Comparison of ENCODE assay signal across 8 cellular contexts in the genomic region with DNA sequence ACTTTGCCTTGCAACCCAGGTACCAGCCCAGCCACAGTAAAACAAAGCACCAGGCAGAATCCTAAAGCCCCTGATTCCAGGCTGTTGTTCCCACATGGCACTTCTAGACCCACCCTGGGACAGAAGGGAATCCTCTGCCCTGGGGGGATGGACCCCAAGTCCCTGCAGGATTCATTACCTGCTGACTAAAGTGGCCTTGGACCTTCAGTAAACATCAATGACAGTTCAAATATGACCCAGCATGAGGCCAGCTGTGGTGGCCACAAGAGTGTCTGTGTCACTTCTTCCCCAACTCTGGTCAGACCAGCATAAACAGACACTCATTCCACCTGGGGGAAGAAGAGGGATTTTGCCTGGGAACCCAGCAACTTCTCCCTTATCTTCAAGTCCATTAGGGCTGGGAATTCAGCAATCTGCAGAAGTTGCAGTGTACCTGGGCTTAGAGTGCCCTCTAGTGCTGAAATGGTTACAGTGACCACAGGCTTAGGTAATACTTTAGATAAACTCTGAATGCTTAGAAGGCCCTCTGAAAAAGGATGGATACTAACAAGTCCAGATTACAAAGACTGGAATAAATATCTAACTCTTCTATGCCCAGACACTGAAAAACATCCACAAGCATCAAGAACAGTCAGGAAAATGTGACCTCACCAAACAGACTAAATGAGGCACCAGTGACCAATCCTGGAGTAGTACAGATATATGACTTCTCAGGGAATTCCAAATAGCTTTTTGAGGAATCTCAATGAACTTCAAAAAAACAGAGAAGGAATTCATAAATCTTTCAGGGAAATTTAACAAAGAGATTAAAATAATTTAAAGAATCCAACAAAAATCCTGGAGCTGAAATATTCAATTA.
DNase-seq lines count a peak whose midpoint lies in the region; ATAC-seq, FAIRE-seq and TF ChIP-seq lines count a peak whose summit lies in the region.

No MANE protein-coding gene starts in this region.

- no peaks in the 10 kb centered on the region for H3K79me2 ChIP-seq in SU-DHL-6 (ENCODE audit: insufficient read depth, low read length)

- peak; percentile 16 for DNase-seq in AG09309 (ENCODE audit: low read depth)
- peak; percentile 11 for DNase-seq in GM12891 (ENCODE audit: insufficient read length, low spot score)
- peak; percentile 45 for DNase-seq in NCI-H1092 (lab: John Stamatoyannopoulos, UW)
- peak; percentile 88 for DNase-seq in endodermal cell
- DNase-seq in myocyte (ENCODE audit: low read depth), result peak; percentile 51
- no peak for DNase-seq in activated effector memory CD4-positive, alpha-beta T cell treated with anti-CD3 and anti-CD28 coated beads, Interleukin-2, amount 50 U/mL, for 16 hours

- peak; percentile 82 for TF ChIP-seq CTCF in AG09309 (IDR thresholded peaks at IDR 0.05; ENCODE audit: control insufficient read depth, insufficient read depth, low read depth, low read length, missing control alignments)
- TF ChIP-seq CTCF in SU-DHL-6 (IDR thresholded peaks at IDR 0.05; ENCODE audit: insufficient read depth, low read length, poor library complexity, severe bottlenecking), result peak; percentile 82
- TF ChIP-seq CTCF in endodermal cell (conservative IDR thresholded peaks at IDR 0.05), result peak; percentile 91

- no peaks in the 10 kb centered on the region for H4K20me1 ChIP-seq in SU-DHL-6 (ENCODE audit: low read depth, low read length)

- H3K36me3 Mint-ChIP-seq in endodermal cell (ENCODE audit: low read depth), result peaks cover 33% of the 10 kb centered on the region

- no peaks in the 10 kb centered on the region for H3K36me3 ChIP-seq in SU-DHL-6 (ENCODE audit: low read length)
- H3K36me3 ChIP-seq in endodermal cell (ENCODE audit: control insufficient read depth, insufficient read depth, low read length), result peaks cover 16% of the 10 kb centered on the region

- H3F3A ChIP-seq in SU-DHL-6 (ENCODE audit: insufficient read depth), result no peaks in the 10 kb centered on the region

- H3K9me2 ChIP-seq in SU-DHL-6 (replicated peaks; ENCODE audit: insufficient read depth, low read length), result no peaks in the 10 kb centered on the region

- peaks cover 6% of the 10 kb centered on the region for H3K4me1 Mint-ChIP-seq in endodermal cell

- no peak for TF ChIP-seq POLR2A in GM12891 (IDR thresholded peaks at IDR 0.05; ENCODE audit: low read depth, low read length)

- FAIRE-seq in GM12891 (lab: Jason Lieb, UNC), result peak; percentile 91

- no peak overlapping the region for H3K4me3 Mint-ChIP-seq in endodermal cell

- peaks cover 17% of the 10 kb centered on the region for H3K9me3 Mint-ChIP-seq in endodermal cell

- no peaks in the 10 kb centered on the region for H3K9me3 ChIP-seq in SU-DHL-6 (ENCODE audit: insufficient read depth, low read length)
- H3K9me3 ChIP-seq in endodermal cell (ENCODE audit: control insufficient read depth, low read length), result peaks cover 17% of the 10 kb centered on the region

- H3K4me1 ChIP-seq in endodermal cell (ENCODE audit: control insufficient read depth, insufficient read depth, low read length), result no peaks in the 10 kb centered on the region

- H3K4me3 ChIP-seq in AG09309 (ENCODE audit: control insufficient read depth, low read depth, low read length), result no peak overlapping the region
- H3K4me3 ChIP-seq in SU-DHL-6 (ENCODE audit: insufficient read depth, low read length, poor library complexity, severe bottlenecking), result no peak overlapping the region
- no peak overlapping the region for H3K4me3 ChIP-seq in endodermal cell (ENCODE audit: low read length)

- H3K4me2 ChIP-seq in SU-DHL-6 (ENCODE audit: low read depth, low read length, poor library complexity, severe bottlenecking), result no peak overlapping the region

- H3K9ac ChIP-seq in SU-DHL-6 (ENCODE audit: low read length) (no peak overlapping the region), endodermal cell (ENCODE audit: extremely low read depth, low read length, poor library complexity, severe bottlenecking) (no peak overlapping the region)

- peak overlapping the region; percentile 61 for H3K27ac Mint-ChIP-seq in endodermal cell

- no peaks in the 10 kb centered on the region for H3K27me3 Mint-ChIP-seq in endodermal cell (ENCODE audit: insufficient read depth)

- H3K27me3 ChIP-seq in SU-DHL-6 (ENCODE audit: low read length) (no peaks in the 10 kb centered on the region), endodermal cell (ENCODE audit: control insufficient read depth, insufficient read depth, low read length, poor library complexity, severe bottlenecking) (no peaks in the 10 kb centered on the region)

- H3K27ac ChIP-seq in SU-DHL-6 (ENCODE audit: low read depth, low read length), result no peak overlapping the region
- no peak overlapping the region for H3K27ac ChIP-seq in endodermal cell (ENCODE audit: low read depth, low read length)

- ATAC-seq in HG02642 (IDR thresholded peaks at IDR 0.05; ENCODE audit: poor library complexity, unreplicated experiment), result peak; percentile 97

- no peak overlapping the region for H2AFZ ChIP-seq in SU-DHL-6 (ENCODE audit: low read depth, low read length, severe bottlenecking)

TF ChIP-seq in GM12891, 5 proteins besides CTCF, POLR2A, EP300 and RAD21:
- no peak for TF ChIP-seq TAF1 (IDR thresholded peaks at IDR 0.05; ENCODE audit: low read depth, low read length)
- TF ChIP-seq POLR2AphosphoS5 (IDR thresholded peaks at IDR 0.05; ENCODE audit: low read depth, low read length), result no peak
- no peak for TF ChIP-seq PAX5 (IDR thresholded peaks at IDR 0.05; ENCODE audit: insufficient read depth, low read length, severe bottlenecking)
- no peak for TF ChIP-seq POU2F2 (IDR thresholded peaks at IDR 0.05; ENCODE audit: low read depth, low read length)
- TF ChIP-seq SPI1 (IDR thresholded peaks at IDR 0.05; ENCODE audit: low read depth, low read length), result no peak
